In genomic region chr12:120247621-120248030, GRCh38 we compare ENCODE assay signal across 10 cellular contexts. TPM values are rescaled to one million over a fixed set of nuclear protein-coding genes. Genes with fewer than 3 reads are reported as not detected.
A peak's percentile ranks its signal among the peaks of the same experiment; 100 is the strongest.
DNase-seq lines count a peak whose midpoint lies in the region; ATAC-seq and TF ChIP-seq lines count a peak whose summit lies in the region.
"Had no signal": no experiment of that assay in that cellular context is flagged by ENCODE, and none has a peak within 500 bp of the region (broad histone marks: within the 10 kb centered on the region; RNA-seq: fewer than 3 reads in every experiment).

No MANE protein-coding gene starts in this region.

- no peaks in the 10 kb centered on the region for H3K27me3 ChIP-seq in duodenal mucosa (ENCODE audit: control insufficient read depth in 1 of 2, insufficient read depth in 2 of 2, low read length in 2 of 2)

- ATAC-seq in natural killer cell (no peak), HG02840 (IDR thresholded peaks at IDR 0.05; ENCODE audit: low FRiP score, unreplicated experiment) (no peak)

- peak overlapping the region in 2 of 3 donors; percentile 10 to 15 for H3K27ac Mint-ChIP-seq in IgD-negative memory B cell
- H3K27ac Mint-ChIP-seq in natural killer cell: peak overlapping the region; percentile 89 to 94

- intact Hi-C loops in natural killer cell (cut with micrococcal nuclease): no loop called here

- H3K9ac ChIP-seq in duodenal mucosa (ENCODE audit: low read depth in 1 of 2, low read length in 2 of 2): no peak overlapping the region

- H3K4me3 Mint-ChIP-seq in IgD-negative memory B cell: no peak overlapping the region
- H3K4me3 Mint-ChIP-seq in natural killer cell: peak overlapping the region; percentile 70

- no peak for TF ChIP-seq CTCF in AG10803 (conservative IDR thresholded peaks at IDR 0.05; ENCODE audit: low read length)
- TF ChIP-seq CTCF in natural killer cell (IDR thresholded peaks at IDR 0.05): no peak

- DNase-seq in AG10803 (ENCODE audit: low read depth): peak; percentile 83
- no peak for DNase-seq in natural killer cell
- DNase-seq in NCI-H1105 treated with DMSO at 0.1 percent for 48 hours (lab: John Stamatoyannopoulos, UW): no peak
- no peak for DNase-seq in stimulated activated naive CD4-positive, alpha-beta T cell treated with Interleukin-2 at 50 U/mL for 16 hours (lab: John Stamatoyannopoulos, UW)
- no peak for DNase-seq in NCI-H2081 (lab: John Stamatoyannopoulos, UW)
- DNase-seq: amniotic stem cell, NCI-H1436 had no signal

- H3K36me3 ChIP-seq in duodenal mucosa (ENCODE audit: control insufficient read depth in 1 of 2, insufficient read depth in 2 of 2, low read length in 2 of 2): no peaks in the 10 kb centered on the region

- H3K27me3 Mint-ChIP-seq in IgD-negative memory B cell (peaks cover 63% of the 10 kb centered on the region), natural killer cell (ENCODE audit: low read depth in 2 of 2) (no peaks in the 10 kb centered on the region)

- peak overlapping the region; percentile 45 for H3K27ac ChIP-seq in duodenal mucosa (ENCODE audit: low read depth, low read length)

- H3K9me3 Mint-ChIP-seq in IgD-negative memory B cell (no peaks in the 10 kb centered on the region), natural killer cell (no peaks in the 10 kb centered on the region)

- no peaks in the 10 kb centered on the region for H3K9me3 ChIP-seq in duodenal mucosa (ENCODE audit: control insufficient read depth in 1 of 2, low read length in 2 of 2)

- H3K4me3 ChIP-seq in AG10803 (ENCODE audit: low read length): no peak overlapping the region
- no peak overlapping the region for H3K4me3 ChIP-seq in duodenal mucosa (ENCODE audit: low read depth in 1 of 2, low read length in 2 of 2)

- H3K36me3 Mint-ChIP-seq in IgD-negative memory B cell (no peaks in the 10 kb centered on the region), natural killer cell (no peaks in the 10 kb centered on the region)

- peaks cover 23 to 26% (median 25%) of the 10 kb centered on the region in 3 donors for H3K4me1 Mint-ChIP-seq in IgD-negative memory B cell
- peaks cover 79 to 82% of the 10 kb centered on the region in 2 donors for H3K4me1 Mint-ChIP-seq in natural killer cell

- H3K4me1 ChIP-seq in duodenal mucosa (ENCODE audit: control insufficient read depth in 1 of 2, insufficient read depth in 2 of 2, low read length in 2 of 2): peaks cover 23 to 33% of the 10 kb centered on the region in 2 donors

RNA-seq across cellular contexts. Expression of gene PXN, which starts 17.9 kb away (rescaled TPM):
- polyA plus RNA-seq in IgD-negative memory B cell: 6.3 TPM
- 100 to 1,000 TPM; 436 to 504 (median 478) TPM for total RNA-seq in natural killer cell

RNA-seq across cellular contexts. Expression of gene RNU4-2, which starts 44.1 kb away (rescaled TPM):
- not detected for polyA plus RNA-seq in IgD-negative memory B cell
- total RNA-seq in natural killer cell: over 10,000 TPM; 12,095 to 13,816 (median 12,822) TPM

RNA-seq across cellular contexts. Expression of gene RNU4-1, which starts 45.4 kb away (rescaled TPM):
- not detected for polyA plus RNA-seq in IgD-negative memory B cell
- 1,000 to 10,000 TPM in 2 of 3 donors, 100 to 1,000 TPM in 1; 768 to 1,610 (median 1,101) TPM for total RNA-seq in natural killer cell

RNA-seq across cellular contexts. Expression of gene RPLP0, which starts 46.7 kb away (rescaled TPM):
- polyA plus RNA-seq in IgD-negative memory B cell: 2,020 TPM
- 100 to 1,000 TPM; 587 to 791 (median 689) TPM for total RNA-seq in natural killer cell

RNA-seq across cellular contexts. Expression of gene GCN1, which starts 53.1 kb away (rescaled TPM):
- 18.4 TPM for polyA plus RNA-seq in IgD-negative memory B cell
- total RNA-seq in natural killer cell: 100 to 1,000 TPM; 119 to 141 (median 120) TPM
